Comparison of ENCODE assay signal across 8 cellular contexts in the genomic region with DNA sequence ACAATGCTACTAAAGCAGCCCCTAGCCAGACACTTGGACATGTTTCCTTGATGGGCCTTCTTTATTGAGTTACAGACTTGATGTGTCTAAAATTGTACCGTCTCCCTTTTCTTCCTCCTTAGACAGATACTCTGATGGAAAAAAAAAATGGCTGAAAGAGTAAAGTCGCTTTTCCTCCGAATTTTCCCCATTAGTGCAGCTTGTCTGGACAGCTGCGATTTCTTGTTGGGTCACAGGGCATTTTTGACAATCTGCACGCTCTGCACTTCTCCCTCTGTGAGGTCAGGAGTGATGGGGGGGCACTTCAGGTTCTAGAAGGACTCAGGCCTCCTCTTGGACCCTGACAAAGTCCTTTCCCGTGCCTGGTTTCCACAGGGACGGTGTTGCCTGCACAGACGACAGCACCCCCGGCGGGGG. TPM values are rescaled to one million over a fixed set of nuclear protein-coding genes. Genes with fewer than 3 reads are reported as not detected.
DNase-seq lines count a peak whose midpoint lies in the region; ATAC-seq and TF ChIP-seq lines count a peak whose summit lies in the region.

No MANE protein-coding gene starts in this region.

- no peak for TF ChIP-seq CTCF in esophagus muscularis mucosa (IDR thresholded peaks at IDR 0.05)

- H3K4me3 ChIP-seq in SJCRH30 (peak overlapping the region; percentile 97), esophagus muscularis mucosa (peak overlapping the region; percentile 71 to 93 (median 90))

- H3K9me3 ChIP-seq in SJCRH30 (replicated peaks) (no peaks in the 10 kb centered on the region), esophagus muscularis mucosa (no peaks in the 10 kb centered on the region)

- H3K36me3 ChIP-seq in SJCRH30 (peaks cover 18% of the 10 kb centered on the region), esophagus muscularis mucosa (peaks cover 0 to 12% (median 7%) of the 10 kb centered on the region in 4 donors)

- intact Hi-C loops in esophagus muscularis mucosa (cut with DNase I): no loop called here

- peak overlapping the region; percentile 95 for H3K27ac ChIP-seq in SJCRH30
- H3K27ac ChIP-seq in esophagus muscularis mucosa (replicated peaks in 1 of 4): peak overlapping the region; percentile 92 to 99 (median 98)

- no peak for TF ChIP-seq EP300 in esophagus muscularis mucosa (IDR thresholded peaks at IDR 0.05)

- H3K4me1 ChIP-seq in SJCRH30: peaks cover 28% of the 10 kb centered on the region
- peaks cover 19 to 37% (median 32%) of the 10 kb centered on the region in 4 donors for H3K4me1 ChIP-seq in esophagus muscularis mucosa

- DNase-seq in DMS79 treated with DMSO at 0.1 percent for 48 hours (lab: John Stamatoyannopoulos, UW): peak; percentile 32
- no peak for DNase-seq in DMS79 (lab: John Stamatoyannopoulos, UW)
- no peak for DNase-seq in SJCRH30
- DNase-seq in esophagus muscularis mucosa (ENCODE audit: extremely low spot score): no peak
- peak; percentile 48 for DNase-seq in pons (ENCODE audit: low spot score)
- no peak for DNase-seq in GDM1 (lab: John Stamatoyannopoulos, UW)
- no peak for DNase-seq in erythroblast (lab: John Stamatoyannopoulos, UW)

- 11% methylated on average over 5 of the region's 10 CpGs for WGBS in esophagus muscularis mucosa

- ATAC-seq in HG02588 (IDR thresholded peaks at IDR 0.05; ENCODE audit: unreplicated experiment): no peak

- TF ChIP-seq POLR2A in esophagus muscularis mucosa (IDR thresholded peaks at IDR 0.05; ENCODE audit: low read depth) (no peak), erythroblast (IDR thresholded peaks at IDR 0.05; ENCODE audit: low read length) (no peak)

- no peaks in the 10 kb centered on the region for H3K27me3 ChIP-seq in SJCRH30
- no peaks in the 10 kb centered on the region for H3K27me3 ChIP-seq in esophagus muscularis mucosa

RNA-seq across cellular contexts. Expression of gene PRKAR1A, which starts 1.0 kb away (rescaled TPM):
- total RNA-seq in SJCRH30 (2014; rRNA removed; shearing (Covaris generic)): 407 and 454 TPM in 2 replicates
- 100 to 1,000 TPM; 179 to 311 (median 219) TPM for total RNA-seq in esophagus muscularis mucosa

RNA-seq across cellular contexts. Expression of gene WIPI1, which starts 54.0 kb away (rescaled TPM):
- 19.0 and 25.8 TPM in 2 replicates for total RNA-seq in SJCRH30 (2014; rRNA removed; shearing (Covaris generic))
- total RNA-seq in esophagus muscularis mucosa: 10 to 100 TPM; 27.0 to 59.4 (median 43.5) TPM

Comparison
In these comparisons a context has a peak if more than half of its experiments do, and no peak if none do; other contexts are left out.
1. DNase-seq: peak in DMS79 treated with DMSO at 0.1 percent for 48 hours (single experiment) and pons (single experiment); none in DMS79 (single experiment), SJCRH30 (0 of 2), esophagus muscularis mucosa (single experiment), GDM1 (single experiment) and erythroblast (0 of 2).